ENCODE assay signal across 10 cellular contexts in the genomic region with DNA sequence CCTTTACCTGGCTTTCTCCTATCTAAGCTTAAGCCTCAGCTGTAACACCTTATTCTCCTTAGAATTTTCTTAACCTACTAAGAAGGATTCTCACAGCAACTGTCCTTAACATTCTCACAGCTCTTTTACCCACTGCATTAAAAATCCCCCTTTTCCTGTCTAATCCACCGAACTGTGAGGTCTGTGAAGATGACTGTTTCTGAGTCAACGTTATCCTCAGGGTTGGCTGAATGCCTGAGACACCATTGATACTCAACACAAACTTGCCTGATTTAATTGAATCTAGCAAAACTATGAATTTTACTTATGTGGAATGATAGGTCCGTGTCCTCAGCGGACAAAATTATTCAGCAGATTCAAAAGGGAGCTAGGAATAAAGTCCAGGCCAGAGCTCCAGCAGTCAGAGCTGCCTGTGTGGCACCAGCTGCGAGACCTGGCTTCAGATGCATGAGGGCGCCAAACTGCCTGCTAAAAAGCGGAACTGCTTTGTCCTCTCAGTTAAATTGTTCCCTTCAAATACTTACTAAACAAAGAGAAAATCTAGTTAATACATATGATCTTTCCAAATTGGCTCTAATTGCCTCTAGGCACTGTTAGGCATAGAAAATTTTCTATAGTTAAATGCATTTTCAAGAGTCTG. TPM values are rescaled to one million over a fixed set of nuclear protein-coding genes. Genes with fewer than 3 reads are reported as not detected.
DNase-seq lines count a peak whose midpoint lies in the region; ATAC-seq and TF ChIP-seq lines count a peak whose summit lies in the region.
"Had no signal": no experiment of that assay in that cellular context is flagged by ENCODE, and none has a peak within 500 bp of the region (broad histone marks: within the 10 kb centered on the region; RNA-seq: fewer than 3 reads in every experiment).

No MANE protein-coding gene starts in this region.

- no peaks in the 10 kb centered on the region for H3K36me3 ChIP-seq in right atrium auricular region
- H3K36me3 ChIP-seq: heart left ventricle had no signal

- in situ Hi-C loops in astrocyte of the cerebellum (cut with HindIII; ENCODE audit: low sequenced_read_pairs): no loop called here

- TF ChIP-seq CTCF in astrocyte of the cerebellum (IDR thresholded peaks at IDR 0.05; ENCODE audit: low read depth, low read length, missing control alignments) (peak; percentile 47), right atrium auricular region (IDR thresholded peaks at IDR 0.05) (peak in 1 of 2 donors; percentile 34)

- H3K4me3 ChIP-seq in astrocyte of the cerebellum (ENCODE audit: low read depth, low read length): no peak overlapping the region
- H3K4me3 ChIP-seq in right atrium auricular region: no peak overlapping the region
- H3K4me3 ChIP-seq: heart left ventricle had no signal

- H3K9me3 ChIP-seq in right atrium auricular region: no peaks in the 10 kb centered on the region
- H3K9me3 ChIP-seq: heart left ventricle had no signal

- TF ChIP-seq POLR2A in erythroblast (IDR thresholded peaks at IDR 0.05; ENCODE audit: low read length): no peak

- H3K27me3 ChIP-seq in right atrium auricular region: no peaks in the 10 kb centered on the region

- peak; percentile 42 for ATAC-seq in GM19463 (IDR thresholded peaks at IDR 0.05; ENCODE audit: unreplicated experiment)
- ATAC-seq in HG03159 (IDR thresholded peaks at IDR 0.05; ENCODE audit: unreplicated experiment): no peak
- ATAC-seq: heart left ventricle had no signal

- H3K4me1 ChIP-seq in right atrium auricular region: no peaks in the 10 kb centered on the region
- H3K4me1 ChIP-seq: heart left ventricle had no signal

- DNase-seq in NCI-H146 (lab: John Stamatoyannopoulos, UW) (peak; percentile 84), astrocyte of the cerebellum (ENCODE audit: low read depth) (no peak), pons (ENCODE audit: low spot score) (peak; percentile 15), erythroblast (lab: John Stamatoyannopoulos, UW) (no peak), GF-D8 (lab: John Stamatoyannopoulos, UW) (no peak), right atrium auricular region (ENCODE audit: low spot score) (no peak)
- DNase-seq: activated B cell treated with CpG ODN at 0.5 μM for 24 hours, heart left ventricle had no signal

- no peak overlapping the region for H3K27ac ChIP-seq in right atrium auricular region
- H3K27ac ChIP-seq: heart left ventricle had no signal

RNA-seq across cellular contexts. Expression of a gene that starts 33.4 kb away (rescaled TPM):
- total RNA-seq in right atrium auricular region: 10 to 100 TPM in 1 of 2 donors, 1 to 10 TPM in 1; 4.0 to 14.4 TPM
- total RNA-seq: activated B cell treated with CpG ODN at 0.5 μM for 24 hours had no signal

Comparison
In these comparisons a context has a peak if more than half of its experiments do, and no peak if none do; other contexts are left out.
1. DNase-seq: peak in NCI-H146 (single experiment) and pons (single experiment); none in astrocyte of the cerebellum (single experiment), erythroblast (0 of 2), GF-D8 (single experiment) and right atrium auricular region (single experiment).